12 cellular contexts compared by ENCODE assay signal in genomic region chr6:111685058-111685457, GRCh38.
A peak's percentile ranks its signal among the peaks of the same experiment; 100 is the strongest.
DNase-seq lines count a peak whose midpoint lies in the region; ATAC-seq and TF ChIP-seq lines count a peak whose summit lies in the region.
"Had no signal": no experiment of that assay in that cellular context is flagged by ENCODE, and none has a peak within 500 bp of the region (broad histone marks: within the 10 kb centered on the region; RNA-seq: fewer than 3 reads in every experiment).

No MANE protein-coding gene starts in this region.

- H3K27me3 ChIP-seq in left ventricle myocardium inferior (ENCODE audit: low read depth) (no peaks in the 10 kb centered on the region), ascending aorta (no peaks in the 10 kb centered on the region), upper lobe of left lung (no peaks in the 10 kb centered on the region)
- H3K27me3 ChIP-seq: spleen had no signal

- no peak for TF ChIP-seq CTCF in left ventricle myocardium inferior (IDR thresholded peaks at IDR 0.05; ENCODE audit: borderline replicate concordance)
- no peak for TF ChIP-seq CTCF in ascending aorta (IDR thresholded peaks at IDR 0.05)
- no peak for TF ChIP-seq CTCF in natural killer cell (IDR thresholded peaks at IDR 0.05)
- TF ChIP-seq CTCF in upper lobe of left lung (IDR thresholded peaks at IDR 0.05), result no peak

- H3K9me3 ChIP-seq in left ventricle myocardium inferior (replicated peaks) (no peaks in the 10 kb centered on the region), ascending aorta (no peaks in the 10 kb centered on the region), upper lobe of left lung (no peaks in the 10 kb centered on the region)
- H3K9me3 ChIP-seq: spleen had no signal

- intact Hi-C loops in left ventricle myocardium inferior (cut with micrococcal nuclease) (no loop called here), Right ventricle myocardium superior (cut with DNase I) (no loop called here), ascending aorta (cut with DNase I) (no loop called here), natural killer cell (cut with micrococcal nuclease) (no loop called here)

- H3K36me3 ChIP-seq in left ventricle myocardium inferior, result peaks cover 24% of the 10 kb centered on the region
- peaks cover 0 to 3% of the 10 kb centered on the region in 2 donors for H3K36me3 ChIP-seq in ascending aorta
- H3K36me3 ChIP-seq in upper lobe of left lung, result peaks cover 0 to 32% (median 1%) of the 10 kb centered on the region in 4 donors

- TF ChIP-seq EP300 in upper lobe of left lung (IDR thresholded peaks at IDR 0.05), result no peak

- DNase-seq in left ventricle myocardium inferior (no peak), Right ventricle myocardium superior (no peak), ascending aorta (ENCODE audit: low spot score in 2 of 2) (no peak), natural killer cell (no peak), upper lobe of left lung (no peak), DMS 273 (lab: John Stamatoyannopoulos, UW; ENCODE audit: unreplicated experiment) (no peak), NOMO-1 treated with dmso at 0.1 percent for 144 hours (lab: John Stamatoyannopoulos, UW; ENCODE audit: unreplicated experiment) (no peak)
- DNase-seq: NCI-H446, occipital lobe, spleen had no signal

- 90 to 92% methylated on average over 7 of the region's 7 CpGs for WGBS in upper lobe of left lung, 2 donors

- peaks cover 78% of the 10 kb centered on the region for H3K4me1 ChIP-seq in left ventricle myocardium inferior
- peaks cover 0 to 21% of the 10 kb centered on the region in 2 donors for H3K4me1 ChIP-seq in ascending aorta
- peaks cover 9 to 33% (median 23%) of the 10 kb centered on the region in 4 donors for H3K4me1 ChIP-seq in upper lobe of left lung

- peaks cover 72 to 73% of the 10 kb centered on the region in 2 donors for H3K4me1 Mint-ChIP-seq in natural killer cell

- TF ChIP-seq POLR2A in upper lobe of left lung (IDR thresholded peaks at IDR 0.05), result no peak

- H3K4me3 Mint-ChIP-seq in natural killer cell, result no peak overlapping the region

- H3K27me3 Mint-ChIP-seq in natural killer cell (ENCODE audit: low read depth in 2 of 2), result no peaks in the 10 kb centered on the region

- ATAC-seq in Right ventricle myocardium superior (ENCODE audit: poor library complexity), result no peak
- no peak for ATAC-seq in natural killer cell
- no peak for ATAC-seq in upper lobe of left lung (ENCODE audit: low FRiP score in 2 of 2)
- ATAC-seq in GM21515 (IDR thresholded peaks at IDR 0.05; ENCODE audit: unreplicated experiment), result no peak
- ATAC-seq: activated CD4-positive, CD25-positive, alpha-beta regulatory T cell treated with anti-CD3 and anti-CD28 coated beads, Interleukin-2, amount 50 U/mL, for 24 hours had no signal

- H3K36me3 Mint-ChIP-seq in natural killer cell, result peaks cover 39% of the 10 kb centered on the region

- H3K9me3 Mint-ChIP-seq in natural killer cell, result no peaks in the 10 kb centered on the region

- H3K27ac Mint-ChIP-seq in natural killer cell, result peak overlapping the region; percentile 73 to 82

- no peak overlapping the region for H3K4me3 ChIP-seq in left ventricle myocardium inferior
- H3K4me3 ChIP-seq in ascending aorta, result no peak overlapping the region
- H3K4me3 ChIP-seq in upper lobe of left lung, result no peak overlapping the region
- H3K4me3 ChIP-seq: spleen had no signal

- H3K27ac ChIP-seq in left ventricle myocardium inferior (replicated peaks) (peak overlapping the region; percentile 92), ascending aorta (peak overlapping the region; percentile 82 to 83), upper lobe of left lung (peak overlapping the region; percentile 29 to 56 (median 50))
